18 cellular contexts compared by ENCODE assay signal in genomic region chr2:109703076-109703475, GRCh38.
DNase-seq lines count a peak whose midpoint lies in the region; ATAC-seq and TF ChIP-seq lines count a peak whose summit lies in the region.
"Had no signal": no experiment of that assay in that cellular context is flagged by ENCODE, and none has a peak within 500 bp of the region (broad histone marks: within the 10 kb centered on the region; RNA-seq: fewer than 3 reads in every experiment).

No MANE protein-coding gene starts in this region.

- no peaks in the 10 kb centered on the region for H4K20me1 ChIP-seq in HCT116 (ENCODE audit: insufficient read depth)
- no peaks in the 10 kb centered on the region for H4K20me1 ChIP-seq in smooth muscle cell (ENCODE audit: low read depth)
- H4K20me1 ChIP-seq in MM.1S (ENCODE audit: insufficient read depth, low read length) = no peaks in the 10 kb centered on the region

- H3K9me2 ChIP-seq in HCT116 (ENCODE audit: insufficient read depth) = no peaks in the 10 kb centered on the region
- H3K9me2 ChIP-seq in MM.1S (replicated peaks; ENCODE audit: insufficient read depth, low read length) = no peaks in the 10 kb centered on the region

- no TSS peak for BruUV-seq in HCT116 (replicated peaks; lab: Mats Ljungman, UMichigan)

- no peak for TF ChIP-seq CTCF in HCT116 (IDR thresholded peaks at IDR 0.05 in 2 of 3, conservative IDR thresholded peaks at IDR 0.05 in 1 of 3; ENCODE audit: borderline replicate concordance in 1 of 3, insufficient read depth in 1 of 3, low read depth in 2 of 3, low read length in 2 of 3)
- no peak for TF ChIP-seq CTCF in body of pancreas (IDR thresholded peaks at IDR 0.05)
- TF ChIP-seq CTCF in foreskin fibroblast (IDR thresholded peaks at IDR 0.05; ENCODE audit: low read depth, low read length) = no peak
- no peak for TF ChIP-seq CTCF in smooth muscle cell (IDR thresholded peaks at IDR 0.05; ENCODE audit: borderline replicate concordance, insufficient read depth, poor library complexity, severe bottlenecking)
- no peak for TF ChIP-seq CTCF in MM.1S (IDR thresholded peaks at IDR 0.05; ENCODE audit: low read length)

- H3K9ac ChIP-seq in HCT116 (ENCODE audit: low read length) = no peak overlapping the region
- peak overlapping the region; percentile 34 for H3K9ac ChIP-seq in smooth muscle cell (ENCODE audit: low read depth)
- no peak overlapping the region for H3K9ac ChIP-seq in MM.1S (ENCODE audit: low read length)

- H3F3A ChIP-seq in smooth muscle cell (ENCODE audit: low read depth) = peaks cover 8% of the 10 kb centered on the region
- H3F3A ChIP-seq in MM.1S (ENCODE audit: insufficient read depth, low read length) = no peaks in the 10 kb centered on the region

- 59 to 62% methylated on average over 7 of the region's 7 CpGs for WGBS in body of pancreas, 2 donors
- WGBS in smooth muscle cell (ENCODE audit: low lambda C conversion rate) = 87% methylated on average over 7 of the region's 7 CpGs

- H3K9me3 ChIP-seq in HCT116 (ENCODE audit: control insufficient read depth in 1 of 2, insufficient read depth in 1 of 2, low read depth in 1 of 2, low read length in 2 of 2) = no peaks in the 10 kb centered on the region
- H3K9me3 ChIP-seq in body of pancreas = no peaks in the 10 kb centered on the region
- H3K9me3 ChIP-seq in smooth muscle cell (replicated peaks; ENCODE audit: low read depth) = no peaks in the 10 kb centered on the region
- H3K9me3 ChIP-seq in MM.1S (replicated peaks; ENCODE audit: insufficient read depth, low read length) = no peaks in the 10 kb centered on the region
- H3K9me3 ChIP-seq: ascending aorta, ovary, upper lobe of right lung had no signal

- H3K4me2 ChIP-seq in HCT116 (ENCODE audit: low read length) (peak overlapping the region; percentile 50), smooth muscle cell (no peak overlapping the region), MM.1S (ENCODE audit: low read depth, low read length) (no peak overlapping the region)

- no peaks in the 10 kb centered on the region for H3K9me3 Mint-ChIP-seq in T-helper 2 cell treated with Interferon-gamma antibody and Interleukin-4, amounts not matched to agents 5 μg/mL and 100 μg/mL, for 36 hours
- H3K9me3 Mint-ChIP-seq: CD4-positive, alpha-beta T cell had no signal

- H2AFZ ChIP-seq in HCT116 (ENCODE audit: low read depth, low read length, poor library complexity, severe bottlenecking) (no peak overlapping the region), smooth muscle cell (ENCODE audit: low read depth) (no peak overlapping the region), MM.1S (ENCODE audit: low read length) (no peak overlapping the region)

- intact Hi-C loops in HCT116 (cut with micrococcal nuclease) = no loop called here
- intact Hi-C loops in body of pancreas (cut with DNase I) = no loop called here

- H3K79me2 ChIP-seq in HCT116 (ENCODE audit: insufficient read depth, low read length) = no peaks in the 10 kb centered on the region
- no peaks in the 10 kb centered on the region for H3K79me2 ChIP-seq in smooth muscle cell (ENCODE audit: low read depth)
- H3K79me2 ChIP-seq in MM.1S (ENCODE audit: low read length) = no peaks in the 10 kb centered on the region

- no peak for TF ChIP-seq POLR2A in HCT116 (IDR thresholded peaks at IDR 0.05; ENCODE audit: borderline replicate concordance, extremely low read depth, insufficient read depth, insufficient read length)
- no peak for TF ChIP-seq POLR2A in body of pancreas (IDR thresholded peaks at IDR 0.05)

- POLR2A ChIA-PET in HCT116 (lab: Charles Lee) = interaction anchor here (1.3 kb wide), 1 partner anchor 9 kb away, joined by 4 read pairs; no protein-coding TSS in a partner anchor

- H3K4me3 ChIP-seq in HCT116 (replicated peaks in 1 of 2; ENCODE audit: low read depth in 1 of 2, low read length in 2 of 2) (no peak overlapping the region), body of pancreas (no peak overlapping the region), foreskin fibroblast (ENCODE audit: low read depth in 1 of 2, low read length in 2 of 2) (no peak overlapping the region), smooth muscle cell (no peak overlapping the region), MM.1S (ENCODE audit: low read length) (no peak overlapping the region)
- H3K4me3 ChIP-seq: ascending aorta, ovary, upper lobe of right lung had no signal

- H3K4me1 ChIP-seq in HCT116 (ENCODE audit: control insufficient read depth in 1 of 2, insufficient read depth in 2 of 2, low read length in 2 of 2) (peaks cover 19 to 42% of the 10 kb centered on the region in 2 experiments), body of pancreas (peaks cover 13% of the 10 kb centered on the region), smooth muscle cell (ENCODE audit: low read depth) (peaks cover 27% of the 10 kb centered on the region), MM.1S (ENCODE audit: low read length) (no peaks in the 10 kb centered on the region)

- H3K4me1 Mint-ChIP-seq in T-helper 2 cell treated with Interferon-gamma antibody and Interleukin-4, amounts not matched to agents 5 μg/mL and 100 μg/mL, for 36 hours (ENCODE audit: low read depth) = peaks cover 2% of the 10 kb centered on the region

- CTCF ChIA-PET in HCT116 (lab: Charles Lee) = no interaction called here

- ATAC-seq in HCT116 (no peak), body of pancreas (peak; percentile 43)
- ATAC-seq: activated CD4-positive, CD25-positive, alpha-beta regulatory T cell treated with anti-CD3 and anti-CD28 coated beads, Interleukin-2, amount 50 U/mL, for 24 hours; Right ventricle myocardium inferior; upper lobe of right lung had no signal

- H3K36me3 ChIP-seq in HCT116 (ENCODE audit: control insufficient read depth in 1 of 2, insufficient read depth in 2 of 2, low read length in 2 of 2) = no peaks in the 10 kb centered on the region
- H3K36me3 ChIP-seq in body of pancreas (replicated peaks in 1 of 2; ENCODE audit: insufficient read depth in 1 of 2, low read depth in 2 of 2) = no peaks in the 10 kb centered on the region
- no peaks in the 10 kb centered on the region for H3K36me3 ChIP-seq in smooth muscle cell (ENCODE audit: low read depth)
- H3K36me3 ChIP-seq in MM.1S (replicated peaks; ENCODE audit: insufficient read depth, low read length) = no peaks in the 10 kb centered on the region
- H3K36me3 ChIP-seq: ascending aorta, ovary, upper lobe of right lung had no signal

- no peak overlapping the region for H3K27ac Mint-ChIP-seq in T-helper 2 cell treated with Interferon-gamma antibody and Interleukin-4, amounts not matched to agents 5 μg/mL and 100 μg/mL, for 36 hours
- H3K27ac Mint-ChIP-seq: CD4-positive, alpha-beta T cell had no signal

- H3K4me3 Mint-ChIP-seq in T-helper 2 cell treated with Interferon-gamma antibody and Interleukin-4, amounts not matched to agents 5 μg/mL and 100 μg/mL, for 36 hours = no peak overlapping the region
- H3K4me3 Mint-ChIP-seq: CD4-positive, alpha-beta T cell had no signal

- H3K36me3 Mint-ChIP-seq in T-helper 2 cell treated with Interferon-gamma antibody and Interleukin-4, amounts not matched to agents 5 μg/mL and 100 μg/mL, for 36 hours (ENCODE audit: low read depth) = no peaks in the 10 kb centered on the region

- no peak for TF ChIP-seq RAD21 in HCT116 (IDR thresholded peaks at IDR 0.05; ENCODE audit: low read depth)

- H3K27me3 ChIP-seq in HCT116 (ENCODE audit: insufficient read depth, low read length) (no peaks in the 10 kb centered on the region), body of pancreas (no peaks in the 10 kb centered on the region), smooth muscle cell (ENCODE audit: low read depth) (no peaks in the 10 kb centered on the region), MM.1S (replicated peaks; ENCODE audit: insufficient read depth, low read length) (no peaks in the 10 kb centered on the region)
- H3K27me3 ChIP-seq: ascending aorta, ovary, upper lobe of right lung had no signal

- H3K27me3 Mint-ChIP-seq in T-helper 2 cell treated with Interferon-gamma antibody and Interleukin-4, amounts not matched to agents 5 μg/mL and 100 μg/mL, for 36 hours (ENCODE audit: low read depth) = peaks cover 2% of the 10 kb centered on the region

- H3K27ac ChIP-seq in HCT116 (ENCODE audit: low read depth, low read length) (no peak overlapping the region), body of pancreas (peak overlapping the region in 2 of 4 donors; percentile 63 to 69), smooth muscle cell (ENCODE audit: low read depth) (peak overlapping the region; percentile 91), MM.1S (ENCODE audit: low read length) (no peak overlapping the region)
- H3K27ac ChIP-seq: ascending aorta, ovary, upper lobe of right lung had no signal

- RAD21 ChIA-PET in HCT116 (lab: Charles Lee; ENCODE audit: low non-redundant PET in 1 of 2, low total read pairs in 2 of 2, uncharacterized antibody in 2 of 2, unreplicated experiment in 2 of 2) = no interaction called here

- no peak for DNase-seq in HCT116 (ENCODE audit: low read depth, low spot score)
- no peak for DNase-seq in body of pancreas
- DNase-seq in foreskin fibroblast = peak; percentile 62 to 75
- no peak for DNase-seq in smooth muscle cell (lab: John Stamatoyannopoulos, UW; ENCODE audit: unreplicated experiment)
- DNase-seq in activated CD4-positive, alpha-beta T cell treated with anti-CD3 and anti-CD28 coated beads for 1 hour = no peak
- DNase-seq in globus pallidus (ENCODE audit: low spot score) = no peak
- DNase-seq in T-helper 2 cell treated with Interferon-gamma antibody and Interleukin-4, amounts not matched to agents 5 μg/mL and 100 μg/mL, for 36 hours (ENCODE audit: low spot score) = no peak
- no peak for DNase-seq in MM.1S
- DNase-seq: activated gamma-delta T cell treated with Interleukin-2 at 50 U/mL for 16 hours; CD4-positive, alpha-beta T cell; cortex of kidney; NCI-H1694; ovary; stimulated activated naive CD4-positive, alpha-beta T cell treated with Interleukin-2 at 50 U/mL for 16 hours; upper lobe of right lung had no signal

TF ChIP-seq in HCT116, 20 proteins besides CTCF, POLR2A, EP300 and RAD21 (continues in another document):
- TF ChIP-seq ZNF274 (IDR thresholded peaks at IDR 0.05; ENCODE audit: low read depth, low read length) (no peak), ELF1 (IDR thresholded peaks at IDR 0.05; ENCODE audit: borderline replicate concordance, low read depth) (no peak), EZH2phosphoT487 (IDR thresholded peaks at IDR 0.05; ENCODE audit: borderline replicate concordance) (no peak), JUND (IDR thresholded peaks at IDR 0.05) (no peak), TCF7L2 (IDR thresholded peaks at IDR 0.05; ENCODE audit: borderline replicate concordance, extremely low read depth, insufficient read depth, insufficient read length) (no peak)

Comparison
In these comparisons a context has a peak if more than half of its experiments do, and no peak if none do; other contexts are left out.
1. DNase-seq: peak in foreskin fibroblast (2 of 2); none in HCT116 (single experiment), body of pancreas (0 of 4), smooth muscle cell (single experiment), activated CD4-positive, alpha-beta T cell treated with anti-CD3 and anti-CD28 coated beads for 1 hour (single experiment), globus pallidus (single experiment), T-helper 2 cell treated with Interferon-gamma antibody and Interleukin-4, amounts not matched to agents 5 μg/mL and 100 μg/mL, for 36 hours (single experiment) and MM.1S (single experiment).